Comparison of ENCODE assay signal across 8 cellular contexts in genomic region chr2:136305517-136306192, GRCh38.
A peak's percentile ranks its signal among the peaks of the same experiment; 100 is the strongest.
DNase-seq lines count a peak whose midpoint lies in the region; ATAC-seq lines count a peak whose summit lies in the region.

No MANE protein-coding gene starts in this region.

- no peaks in the 10 kb centered on the region for H3K9me3 ChIP-seq in CD4-positive, CD25-positive, alpha-beta regulatory T cell (ENCODE audit: control insufficient read depth in 2 of 2, low read length in 2 of 2)

- H3K27ac Mint-ChIP-seq in CD4-positive, CD25-positive, alpha-beta regulatory T cell, result peak overlapping the region in 1 of 3 donors; percentile 56

- no peak overlapping the region for H3K4me3 ChIP-seq in CD4-positive, CD25-positive, alpha-beta regulatory T cell (ENCODE audit: low read depth, low read length)
- H3K4me3 ChIP-seq in Jurkat, Clone E6-1 (ENCODE audit: low read length), result no peak overlapping the region

- no peak overlapping the region for H3K27ac ChIP-seq in CD4-positive, CD25-positive, alpha-beta regulatory T cell (ENCODE audit: insufficient read depth, low read length, poor library complexity, severe bottlenecking)

- H3K27me3 ChIP-seq in CD4-positive, CD25-positive, alpha-beta regulatory T cell (ENCODE audit: control insufficient read depth, insufficient read depth, low read length), result no peaks in the 10 kb centered on the region

- peaks cover 5% of the 10 kb centered on the region for H3K4me1 ChIP-seq in CD4-positive, CD25-positive, alpha-beta regulatory T cell (ENCODE audit: control insufficient read depth, insufficient read depth, low read length, poor library complexity, severe bottlenecking)

- H3K4me1 Mint-ChIP-seq in CD4-positive, CD25-positive, alpha-beta regulatory T cell, result peaks cover 11 to 16% (median 12%) of the 10 kb centered on the region in 4 donors

- H3K27me3 Mint-ChIP-seq in CD4-positive, CD25-positive, alpha-beta regulatory T cell, result peaks cover 4% of the 10 kb centered on the region

- H3K4me3 Mint-ChIP-seq in CD4-positive, CD25-positive, alpha-beta regulatory T cell, result no peak overlapping the region

- H3K36me3 ChIP-seq in CD4-positive, CD25-positive, alpha-beta regulatory T cell (ENCODE audit: control insufficient read depth, insufficient read depth, low read length), result no peaks in the 10 kb centered on the region

- H3K9me3 Mint-ChIP-seq in CD4-positive, CD25-positive, alpha-beta regulatory T cell, result no peaks in the 10 kb centered on the region

- peak in 1 of 3 donors; percentile 66 for DNase-seq in CD4-positive, CD25-positive, alpha-beta regulatory T cell
- peak; percentile 68 for DNase-seq in Jurkat, Clone E6-1 (ENCODE audit: low read depth, low spot score)
- DNase-seq in activated CD8-positive, alpha-beta memory T cell treated with anti-CD3 and anti-CD28 coated beads for 48 hours (ENCODE audit: low read depth in 2 of 3, low spot score in 2 of 3), result peak in 2 of 3 experiments; percentile 31 to 47
- DNase-seq in stimulated activated CD4-positive, alpha-beta T cell treated with anti-CD3 and anti-CD28 coated beads, Interleukin-12 subunit alpha, Interleukin-12 subunit beta, amount 100 ng/mL, for 48 hours (ENCODE audit: low read depth in 2 of 3, low spot score in 1 of 3), result peak; percentile 42 to 66 (median 50)
- DNase-seq in HT-29 (ENCODE audit: low spot score), result no peak
- no peak for DNase-seq in central memory CD4-positive, alpha-beta T cell
- DNase-seq in NCI-H1048 (lab: John Stamatoyannopoulos, UW), result no peak

- H3K36me3 Mint-ChIP-seq in CD4-positive, CD25-positive, alpha-beta regulatory T cell, result peaks cover 3% of the 10 kb centered on the region

- ATAC-seq in CD4-positive, CD25-positive, alpha-beta regulatory T cell (ENCODE audit: low read depth in 2 of 2), result peak; percentile 97 to 98
- ATAC-seq in GM21360 (IDR thresholded peaks at IDR 0.05; ENCODE audit: unreplicated experiment), result peak; percentile 86

Comparison
In these comparisons a context has a peak if more than half of its experiments do, and no peak if none do; other contexts are left out.
1. DNase-seq: peak in Jurkat, Clone E6-1 (single experiment), activated CD8-positive, alpha-beta memory T cell treated with anti-CD3 and anti-CD28 coated beads for 48 hours (2 of 3) and stimulated activated CD4-positive, alpha-beta T cell treated with anti-CD3 and anti-CD28 coated beads, Interleukin-12 subunit alpha, Interleukin-12 subunit beta, amount 100 ng/mL, for 48 hours (3 of 3); none in HT-29 (single experiment), central memory CD4-positive, alpha-beta T cell (single experiment) and NCI-H1048 (single experiment).